ENCODE assay signal across 20 cellular contexts in genomic region chr1:245465666-245466065, GRCh38.
"Had no signal": no experiment of that assay in that cellular context is flagged by ENCODE, and none has a peak within 500 bp of the region (broad histone marks: within the 10 kb centered on the region; RNA-seq: fewer than 3 reads in every experiment).

No MANE protein-coding gene starts in this region.

- H3K9ac ChIP-seq: parathyroid adenoma had no signal

- H3K36me3 ChIP-seq: colonic mucosa, right lobe of liver, thoracic aorta, upper lobe of right lung had no signal

- DNase-seq: activated B cell treated with CpG ODN at 0.5 μM for 24 hours; activated CD4-positive, alpha-beta memory T cell treated with anti-CD3 and anti-CD28 coated beads for 36 hours; activated CD4-positive, alpha-beta T cell treated with anti-CD3 and anti-CD28 coated beads for 4 hours; activated CD8-positive, alpha-beta memory T cell treated with anti-CD3 and anti-CD28 coated beads, Interleukin-2, amount 10 ng/mL, durations not matched to agents 7 days and 5 days; colonic mucosa; erythroblast; foreskin melanocyte; kidney; left ventricle myocardium superior; naive thymus-derived CD8-positive, alpha-beta T cell; right lobe of liver; small intestine; stimulated activated CD4-positive, alpha-beta T cell treated with anti-CD3 and anti-CD28 coated beads, Interleukin-15, amount 100 ng/mL, for 24 hours; stimulated activated CD4-positive, alpha-beta T cell treated with anti-CD3 and anti-CD28 coated beads, Interleukin-2, amount 100 ng/mL, for 48 hours; T-helper 1 cell; T-helper 9 cell; upper lobe of right lung had no signal

- H3K4me1 ChIP-seq: colonic mucosa, parathyroid adenoma, right lobe of liver, upper lobe of right lung had no signal

- H2AFZ ChIP-seq: parathyroid adenoma had no signal

- H3K27ac ChIP-seq: colonic mucosa, parathyroid adenoma, right lobe of liver, thoracic aorta, upper lobe of right lung had no signal

- H3K27me3 ChIP-seq: colonic mucosa, right lobe of liver, upper lobe of right lung had no signal

- H3K9me3 ChIP-seq: colonic mucosa, right lobe of liver, thoracic aorta, upper lobe of right lung had no signal

- FAIRE-seq: endometrium, kidney, small intestine had no signal

- H3K4me3 ChIP-seq: colonic mucosa, right lobe of liver, thoracic aorta, upper lobe of right lung had no signal

- H3K79me2 ChIP-seq: parathyroid adenoma had no signal
